In the genomic region with DNA sequence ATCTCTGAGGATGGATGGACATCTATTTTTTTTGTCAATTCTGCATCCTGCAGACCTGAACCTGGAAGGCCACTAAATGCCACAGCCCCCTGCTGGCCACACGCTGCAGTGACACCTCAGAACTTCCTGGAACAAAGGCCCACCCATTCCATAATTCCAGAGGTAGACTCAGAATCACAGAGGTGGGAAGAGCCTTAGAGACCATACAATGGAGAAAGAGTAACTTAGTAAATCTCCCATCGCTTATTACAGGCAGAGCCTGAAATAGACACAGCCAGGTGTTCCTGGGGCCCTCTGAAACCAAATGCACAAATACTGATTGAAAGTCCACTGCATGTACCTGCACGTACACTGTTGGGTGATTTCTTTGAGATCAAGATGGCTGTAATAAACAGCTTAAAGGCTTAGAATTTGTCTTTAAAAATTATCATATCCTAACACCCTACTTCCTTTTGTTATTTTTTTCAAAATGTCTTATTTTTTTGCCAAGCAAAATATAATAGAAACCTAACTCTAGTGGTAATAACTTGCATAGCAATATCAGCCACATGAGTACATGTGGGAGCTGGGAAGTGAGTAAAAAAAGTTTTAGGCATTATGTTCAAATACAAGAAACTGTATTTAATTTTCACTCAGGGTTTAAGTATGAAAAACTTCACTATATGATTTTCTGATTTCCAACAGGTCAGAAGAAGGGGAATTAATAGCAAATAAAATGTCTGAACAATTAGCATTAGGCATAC, we compare ENCODE assay signal across 8 cellular contexts.
DNase-seq lines count a peak whose midpoint lies in the region; ATAC-seq lines count a peak whose summit lies in the region.

No MANE protein-coding gene starts in this region.

- no peaks in the 10 kb centered on the region for H3K4me1 ChIP-seq in right cardiac atrium (ENCODE audit: control insufficient read depth, insufficient read depth, low read length)

- H3K27ac ChIP-seq in right cardiac atrium (ENCODE audit: low read length), result no peak overlapping the region

- peaks cover 6% of the 10 kb centered on the region for H3K27me3 Mint-ChIP-seq in activated naive CD8-positive, alpha-beta T cell treated with anti-CD3 and anti-CD28 coated beads for 36 hours

- intact Hi-C loops in right cardiac atrium (cut with DNase I), result loop anchor here in 1 of 4 donors (10.0 kb wide), 1 partner anchor 345 kb away; no protein-coding TSS in a partner anchor

- no peak overlapping the region for H3K4me3 ChIP-seq in right cardiac atrium (ENCODE audit: low read length)

- H3K27ac Mint-ChIP-seq in activated naive CD8-positive, alpha-beta T cell treated with anti-CD3 and anti-CD28 coated beads for 36 hours, result no peak overlapping the region

- no peaks in the 10 kb centered on the region for H3K27me3 ChIP-seq in right cardiac atrium (ENCODE audit: control insufficient read depth, insufficient read depth)

- DNase-seq in DMS53 (lab: John Stamatoyannopoulos, UW) (peak; percentile 59), RPMI7951 (ENCODE audit: low read depth) (peak; percentile 65), right cardiac atrium (peak; percentile 53 to 85 (median 81)), GF-D8 (lab: John Stamatoyannopoulos, UW) (no peak)
- peak; percentile 27 for DNase-seq in activated naive CD8-positive, alpha-beta T cell treated with anti-CD3 and anti-CD28 coated beads for 36 hours
- peak; percentile 52 to 56 for DNase-seq in stimulated activated CD4-positive, alpha-beta T cell treated with anti-CD3 and anti-CD28 coated beads, Interleukin-2, amount 100 ng/mL, for 24 hours

- ATAC-seq in GM19372 (IDR thresholded peaks at IDR 0.05; ENCODE audit: low read depth, unreplicated experiment), result peak; percentile 72
- peak; percentile 74 for ATAC-seq in HG03439 (IDR thresholded peaks at IDR 0.05; ENCODE audit: unreplicated experiment)
- ATAC-seq in right cardiac atrium, result peak; percentile 51 to 78

- H3K36me3 Mint-ChIP-seq in activated naive CD8-positive, alpha-beta T cell treated with anti-CD3 and anti-CD28 coated beads for 36 hours, result no peaks in the 10 kb centered on the region

- H3K9me3 Mint-ChIP-seq in activated naive CD8-positive, alpha-beta T cell treated with anti-CD3 and anti-CD28 coated beads for 36 hours, result no peaks in the 10 kb centered on the region

- H3K4me3 Mint-ChIP-seq in activated naive CD8-positive, alpha-beta T cell treated with anti-CD3 and anti-CD28 coated beads for 36 hours, result no peak overlapping the region

- 54% methylated on average over 3 of the region's 3 CpGs for WGBS in right cardiac atrium

- no peaks in the 10 kb centered on the region for H3K4me1 Mint-ChIP-seq in activated naive CD8-positive, alpha-beta T cell treated with anti-CD3 and anti-CD28 coated beads for 36 hours

- no peaks in the 10 kb centered on the region for H3K9me3 ChIP-seq in right cardiac atrium (ENCODE audit: control insufficient read depth, low read length)
